14 cellular contexts compared by ENCODE assay signal in the genomic region with DNA sequence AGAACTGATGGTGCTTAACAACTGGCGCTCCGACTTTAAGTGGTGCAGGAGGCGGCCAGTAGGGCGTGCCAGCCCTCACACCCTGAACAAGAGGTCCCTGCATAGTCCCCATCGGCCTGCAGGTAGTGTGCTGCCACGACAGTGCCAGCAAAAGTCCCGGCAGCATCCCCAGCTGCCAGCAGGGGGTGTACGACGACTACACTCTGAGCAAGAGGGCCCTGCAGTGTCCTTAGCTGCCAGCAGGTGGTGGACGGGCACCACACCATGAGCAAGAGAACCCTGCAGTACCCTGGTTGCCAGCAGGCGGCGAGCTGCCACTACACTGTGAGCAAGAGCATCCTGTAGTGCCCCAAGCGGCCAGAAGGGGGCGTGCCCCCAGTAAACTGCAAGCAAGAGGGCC. TPM values are rescaled to one million over a fixed set of nuclear protein-coding genes. Genes with fewer than 3 reads are reported as not detected.
A peak's percentile ranks its signal among the peaks of the same experiment; 100 is the strongest.
DNase-seq lines count a peak whose midpoint lies in the region; ATAC-seq, FAIRE-seq and TF ChIP-seq lines count a peak whose summit lies in the region.
"Not testable (repeated sequence)": the region's sequence is repeated elsewhere in the genome, so short reads cannot be mapped to it uniquely, and the experiment has no call there.
"Had no signal": no experiment of that assay in that cellular context is flagged by ENCODE, and none has a peak within 500 bp of the region (broad histone marks: within the 10 kb centered on the region; RNA-seq: fewer than 3 reads in every experiment).

No MANE protein-coding gene starts in this region.

- intact Hi-C loops in natural killer cell (cut with micrococcal nuclease) = not testable (repeated sequence)

- H2BK15ac ChIP-seq in H1 (ENCODE audit: low read length) = not testable (repeated sequence)

- H4K5ac ChIP-seq in H1 (ENCODE audit: insufficient read length, low read depth, low read length) = not testable (repeated sequence)

- not testable (repeated sequence) for H2BK12ac ChIP-seq in H1 (ENCODE audit: low read depth, low read length)

- TF ChIP-seq POLR2A in H1 (IDR thresholded peaks at IDR 0.05; ENCODE audit: control extremely low read depth in 1 of 2, low read depth in 2 of 2, low read length in 2 of 2) = not testable (repeated sequence)

- H3K23me2 ChIP-seq in H1 (ENCODE audit: low read depth, low read length) = not testable (repeated sequence)

- TF ChIP-seq EP300 in H1 (IDR thresholded peaks at IDR 0.05; ENCODE audit: borderline replicate concordance in 1 of 2, low read depth in 2 of 2, low read length in 2 of 2) = not testable (repeated sequence)

- H3K4me1 Mint-ChIP-seq in activated CD8-positive, alpha-beta memory T cell treated with anti-CD3 and anti-CD28 coated beads, Interleukin-2, amount 10 ng/mL, durations not matched to agents 7 days and 5 days; natural killer cell: not testable (repeated sequence)

- not testable (repeated sequence) for H2AK5ac ChIP-seq in H1 (ENCODE audit: low read depth, low read length)

- not testable (repeated sequence) for H3F3A ChIP-seq in MM.1S (ENCODE audit: insufficient read depth, low read length)

- not testable (repeated sequence) for H3K27me3 Mint-ChIP-seq in activated CD8-positive, alpha-beta memory T cell treated with anti-CD3 and anti-CD28 coated beads, Interleukin-2, amount 10 ng/mL, durations not matched to agents 7 days and 5 days; natural killer cell (ENCODE audit: low read depth in 2 of 2)

- H3K9ac ChIP-seq in MM.1S (ENCODE audit: low read length); H1 (replicated peaks in 1 of 4; ENCODE audit: extremely low read depth in 1 of 4, low read depth in 3 of 4, low read length in 3 of 4): not testable (repeated sequence)

- H4K20me1 ChIP-seq in MM.1S (ENCODE audit: insufficient read depth, low read length); H1 (replicated peaks in 1 of 2; ENCODE audit: control insufficient read depth in 1 of 2, insufficient read depth in 2 of 2, low read length in 2 of 2): not testable (repeated sequence)

- not testable (repeated sequence) for H3K9me2 ChIP-seq in MM.1S (replicated peaks; ENCODE audit: insufficient read depth, low read length)

- not testable (repeated sequence) for H3K4ac ChIP-seq in H1 (replicated peaks; ENCODE audit: insufficient read length, low read depth, low read length)

- H2AFZ ChIP-seq in MM.1S (ENCODE audit: low read length); H1 (ENCODE audit: low read length): not testable (repeated sequence)

- not testable (repeated sequence) for H3K9me3 Mint-ChIP-seq in activated CD8-positive, alpha-beta memory T cell treated with anti-CD3 and anti-CD28 coated beads, Interleukin-2, amount 10 ng/mL, durations not matched to agents 7 days and 5 days (ENCODE audit: low read depth); natural killer cell

- H4K91ac ChIP-seq in H1 (replicated peaks; ENCODE audit: insufficient read length, low read length) = not testable (repeated sequence)

- H3K79me2 ChIP-seq in MM.1S (ENCODE audit: low read length); H1 (ENCODE audit: control insufficient read depth in 1 of 2, insufficient read depth in 2 of 2, low read length in 2 of 2): not testable (repeated sequence)

- not testable (repeated sequence) for H3K4me3 ChIP-seq in MM.1S (ENCODE audit: low read length); H1 (ENCODE audit: extremely low read depth in 1 of 4, insufficient read depth in 2 of 4, low read depth in 3 of 4, low read length in 4 of 4)

- TF ChIP-seq RAD21 in H1 (IDR thresholded peaks at IDR 0.05 in 1 of 2, conservative IDR thresholded peaks at IDR 0.05 in 1 of 2; ENCODE audit: low read depth in 2 of 2, low read length in 2 of 2) = not testable (repeated sequence)

- H3K36me3 Mint-ChIP-seq in activated CD8-positive, alpha-beta memory T cell treated with anti-CD3 and anti-CD28 coated beads, Interleukin-2, amount 10 ng/mL, durations not matched to agents 7 days and 5 days; natural killer cell: not testable (repeated sequence)

- CTCF ChIA-PET in activated CD8-positive, alpha-beta memory T cell treated with anti-CD3 and anti-CD28 coated beads, Interleukin-2, amount 10 ng/mL, durations not matched to agents 7 days and 5 days (lab: Charles Lee); H1 (lab: Charles Lee; ENCODE audit: partially characterized antibody): not testable (repeated sequence)

- H3K4me2 ChIP-seq in MM.1S (ENCODE audit: low read depth, low read length); H1 (ENCODE audit: insufficient read depth in 1 of 2, low read depth in 2 of 2, low read length in 2 of 2): not testable (repeated sequence)

- H2BK120ac ChIP-seq in H1 (replicated peaks; ENCODE audit: low read depth, low read length) = not testable (repeated sequence)

- POLR2A ChIA-PET in H1 (lab: Charles Lee; ENCODE audit: partially characterized antibody) = not testable (repeated sequence)

- H3K4me1 ChIP-seq in MM.1S (ENCODE audit: low read length); H1 (replicated peaks in 1 of 4; ENCODE audit: control insufficient read depth in 3 of 4, insufficient read depth in 4 of 4, low read length in 3 of 4): not testable (repeated sequence)

- not testable (repeated sequence) for H4K8ac ChIP-seq in H1 (ENCODE audit: extremely low read depth, insufficient read depth, low read length)

- not testable (repeated sequence) for H2BK5ac ChIP-seq in H1 (ENCODE audit: low read depth, low read length)

- not testable (repeated sequence) for H3K56ac ChIP-seq in H1 (replicated peaks; ENCODE audit: insufficient read length, low read depth, low read length)

- H3K27ac Mint-ChIP-seq in activated CD8-positive, alpha-beta memory T cell treated with anti-CD3 and anti-CD28 coated beads, Interleukin-2, amount 10 ng/mL, durations not matched to agents 7 days and 5 days; natural killer cell: not testable (repeated sequence)

- WGBS in H1 (ENCODE audit: extremely low coverage in 1 of 2, insufficient coverage in 1 of 2, insufficient read length in 1 of 2, insufficient replicate concordance in 2 of 2, low coverage in 1 of 2, low lambda C conversion rate in 2 of 2, missing lambda C conversion rate in 1 of 2), 2 experiments = 79% methylated on average over 9 of the region's 14 CpGs; no CpG with 5 or more reads in 1 of the 2 experiments

- TF ChIP-seq CTCF in MM.1S (IDR thresholded peaks at IDR 0.05; ENCODE audit: low read length) = peak; percentile 6; the same call in 1 of the 2 replicates
- TF ChIP-seq CTCF in H1 (IDR thresholded peaks at IDR 0.05; ENCODE audit: control extremely low read depth in 1 of 3, insufficient read depth in 1 of 3, low read depth in 1 of 3, low read length in 3 of 3) = peak in 2 of 3 experiments; percentile 4 to 28; a peak in 3 of 4 replicates
- peak; percentile 10 for TF ChIP-seq CTCF in natural killer cell (IDR thresholded peaks at IDR 0.05)

- not testable (repeated sequence) for H3K79me1 ChIP-seq in H1 (ENCODE audit: low read depth, low read length)

- not testable (repeated sequence) for H3K9me3 ChIP-seq in MM.1S (replicated peaks; ENCODE audit: insufficient read depth, low read length)
- peaks cover 2 to 28% of the 10 kb centered on the region in 2 experiments; a peak in 3 of 4 replicates for H3K9me3 ChIP-seq in H1 (ENCODE audit: insufficient read depth in 2 of 2, low read depth in 1 of 2, low read length in 1 of 2)

- not testable (repeated sequence) for H3K36me3 ChIP-seq in MM.1S (replicated peaks; ENCODE audit: insufficient read depth, low read length); H1 (ENCODE audit: control insufficient read depth in 2 of 4, insufficient read depth in 4 of 4, low read length in 3 of 4)

- H3K27ac ChIP-seq in MM.1S (ENCODE audit: low read length); H1 (ENCODE audit: low read depth, low read length): not testable (repeated sequence)

- H2BK20ac ChIP-seq in H1 (ENCODE audit: low read length) = not testable (repeated sequence)

- H3K18ac ChIP-seq in H1 (ENCODE audit: extremely low read depth, low read length) = not testable (repeated sequence)

- not testable (repeated sequence) for FAIRE-seq in H1 (lab: Jason Lieb, UNC)

- H3K4me3 Mint-ChIP-seq in activated CD8-positive, alpha-beta memory T cell treated with anti-CD3 and anti-CD28 coated beads, Interleukin-2, amount 10 ng/mL, durations not matched to agents 7 days and 5 days; natural killer cell: not testable (repeated sequence)

- H3K23ac ChIP-seq in H1 (ENCODE audit: insufficient read length) = not testable (repeated sequence)

- DNase-seq in MM.1S = peak; percentile 4
- DNase-seq in activated CD8-positive, alpha-beta memory T cell treated with anti-CD3 and anti-CD28 coated beads, Interleukin-2, amount 10 ng/mL, durations not matched to agents 7 days and 5 days = peak; percentile 37
- DNase-seq in H1 (ENCODE audit: low read depth in 1 of 2, low spot score in 2 of 2); natural killer cell: not testable (repeated sequence)

- H3K14ac ChIP-seq in H1 (ENCODE audit: insufficient read length) = not testable (repeated sequence)

- peak; percentile 74 for ATAC-seq in GM18502 (IDR thresholded peaks at IDR 0.05; ENCODE audit: poor library complexity, unreplicated experiment)
- peak; percentile 48 for ATAC-seq in GM21528 (IDR thresholded peaks at IDR 0.05; ENCODE audit: low FRiP score, unreplicated experiment)
- ATAC-seq in HG02938 (IDR thresholded peaks at IDR 0.05; ENCODE audit: unreplicated experiment) = peak; percentile 64
- peak; percentile 57 for ATAC-seq in activated CD8-positive, alpha-beta memory T cell treated with anti-CD3 and anti-CD28 coated beads, Interleukin-2, amount 10 ng/mL, durations not matched to agents 7 days and 5 days
- peak; percentile 77 to 81 (median 80) for ATAC-seq in natural killer cell

- H3K27me3 ChIP-seq in MM.1S (replicated peaks; ENCODE audit: insufficient read depth, low read length); H1 (replicated peaks in 1 of 4; ENCODE audit: control insufficient read depth in 3 of 4, extremely low read depth in 1 of 4, insufficient read depth in 3 of 4, low read length in 3 of 4): not testable (repeated sequence)

RNA-seq across cellular contexts. Expression of a gene that starts 53.5 kb away (rescaled TPM):
- total RNA-seq in activated CD8-positive, alpha-beta memory T cell treated with anti-CD3 and anti-CD28 coated beads, Interleukin-2, amount 10 ng/mL, durations not matched to agents 7 days and 5 days = not detected
- not detected in 2 replicates for total RNA-seq in H1 (2021; fragmentation: NEBNext Ultra II Directional; extraction: Animal tissue kit (Norgen Biotek cat#: 25700))
- not detected in 2 replicates for polyA plus RNA-seq in H1 (2011; rRNA removed)
- not detected for polyA plus RNA-seq in H1 (2011; cell fraction: cytosol; rRNA removed)
- polyA plus RNA-seq in H1 (2011; cell fraction: nucleus; rRNA removed) = not detected
- not detected in 4 replicates for polyA plus RNA-seq in H1 (2012, experiment 1 of 2)
- polyA plus RNA-seq in H1 (2012, experiment 2 of 2) = not detected
- not detected for polyA plus RNA-seq in H1 (2013, experiment 1 of 2)
- polyA plus RNA-seq in H1 (2013, experiment 2 of 2) = not detected
- not detected in 2 replicates for polyA minus RNA-seq in H1 (2011; rRNA and poly(A)+ RNA removed)
- polyA minus RNA-seq in H1 (2011; cell fraction: cytosol; rRNA and poly(A)+ RNA removed) = not detected
- not detected for polyA minus RNA-seq in H1 (2011; cell fraction: nucleus; rRNA and poly(A)+ RNA removed)
- not detected for total RNA-seq in natural killer cell
- total RNA-seq: activated CD8-positive, alpha-beta memory T cell treated with anti-CD3 and anti-CD28 coated beads for 36 hours; astrocyte; H4; mesenteric fat pad; right atrium auricular region; thoracic aorta had no signal
- polyA plus RNA-seq: immature natural killer cell had no signal

RNA-seq across cellular contexts. Expression of a gene that starts 55.8 kb away (rescaled TPM):
- total RNA-seq in activated CD8-positive, alpha-beta memory T cell treated with anti-CD3 and anti-CD28 coated beads, Interleukin-2, amount 10 ng/mL, durations not matched to agents 7 days and 5 days = not detected
- not detected in 2 replicates for total RNA-seq in H1 (2021; fragmentation: NEBNext Ultra II Directional; extraction: Animal tissue kit (Norgen Biotek cat#: 25700))
- polyA plus RNA-seq in H1 (2011; rRNA removed) = not detected in 2 replicates
- polyA plus RNA-seq in H1 (2011; cell fraction: cytosol; rRNA removed) = not detected
- not detected for polyA plus RNA-seq in H1 (2011; cell fraction: nucleus; rRNA removed)
- polyA plus RNA-seq in H1 (2012, experiment 1 of 2) = not detected in 4 replicates
- polyA plus RNA-seq in H1 (2012, experiment 2 of 2) = not detected
- polyA plus RNA-seq in H1 (2013, experiment 1 of 2) = not detected
- not detected for polyA plus RNA-seq in H1 (2013, experiment 2 of 2)
- not detected in 2 replicates for polyA minus RNA-seq in H1 (2011; rRNA and poly(A)+ RNA removed)
- polyA minus RNA-seq in H1 (2011; cell fraction: cytosol; rRNA and poly(A)+ RNA removed) = not detected
- not detected for polyA minus RNA-seq in H1 (2011; cell fraction: nucleus; rRNA and poly(A)+ RNA removed)
- not detected for total RNA-seq in natural killer cell
- total RNA-seq: activated CD8-positive, alpha-beta memory T cell treated with anti-CD3 and anti-CD28 coated beads for 36 hours; astrocyte; H4; mesenteric fat pad; right atrium auricular region; thoracic aorta had no signal
- polyA plus RNA-seq: immature natural killer cell had no signal
